In genomic region chr1:47859092-47859743, GRCh38 we compare ENCODE assay signal across 11 cellular contexts.
"Had no signal": no experiment of that assay in that cellular context is flagged by ENCODE, and none has a peak within 500 bp of the region (broad histone marks: within the 10 kb centered on the region; RNA-seq: fewer than 3 reads in every experiment).

No MANE protein-coding gene starts in this region.

- DNase-seq: activated CD4-positive, CD25-positive, alpha-beta regulatory T cell; activated T-cell treated with anti-CD3 and anti-CD28 coated beads, Interleukin-2, amount 50 U/mL, for 72 hours; caudate nucleus; hypothalamus; left cardiac atrium; ovary; T-helper 17 cell had no signal

- H3K27me3 ChIP-seq: ovary, uterus had no signal

- H3K9me3 ChIP-seq: ovary had no signal

- H3K9me3 Mint-ChIP-seq: activated T-cell treated with anti-CD3 and anti-CD28 coated beads, Interleukin-2, amount 50 U/mL, for 72 hours; dendritic cell treated with granulocyte-macrophage colony-stimulating factor and Interleukin-4, amounts not matched to agents 40 ng/mL and 50 ng/mL, for 4 days; nephron had no signal

- H3K4me1 ChIP-seq: uterus had no signal

- H3K27ac ChIP-seq: ovary, uterus had no signal

- H3K36me3 ChIP-seq: ovary, uterus had no signal

- H3K27ac Mint-ChIP-seq: activated T-cell treated with anti-CD3 and anti-CD28 coated beads, Interleukin-2, amount 50 U/mL, for 72 hours; dendritic cell treated with granulocyte-macrophage colony-stimulating factor and Interleukin-4, amounts not matched to agents 40 ng/mL and 50 ng/mL, for 4 days; nephron; T-helper 17 cell had no signal

- H3K4me3 ChIP-seq: lung, ovary, uterus had no signal

- H3K4me1 Mint-ChIP-seq: nephron had no signal

- ATAC-seq: activated T-cell treated with anti-CD3 and anti-CD28 coated beads, Interleukin-2, amount 50 U/mL, for 72 hours; left cardiac atrium; T-helper 17 cell had no signal

- H3K4me3 Mint-ChIP-seq: activated T-cell treated with anti-CD3 and anti-CD28 coated beads, Interleukin-2, amount 50 U/mL, for 72 hours; dendritic cell treated with granulocyte-macrophage colony-stimulating factor and Interleukin-4, amounts not matched to agents 40 ng/mL and 50 ng/mL, for 4 days; nephron; T-helper 17 cell had no signal
